In the genomic region with DNA sequence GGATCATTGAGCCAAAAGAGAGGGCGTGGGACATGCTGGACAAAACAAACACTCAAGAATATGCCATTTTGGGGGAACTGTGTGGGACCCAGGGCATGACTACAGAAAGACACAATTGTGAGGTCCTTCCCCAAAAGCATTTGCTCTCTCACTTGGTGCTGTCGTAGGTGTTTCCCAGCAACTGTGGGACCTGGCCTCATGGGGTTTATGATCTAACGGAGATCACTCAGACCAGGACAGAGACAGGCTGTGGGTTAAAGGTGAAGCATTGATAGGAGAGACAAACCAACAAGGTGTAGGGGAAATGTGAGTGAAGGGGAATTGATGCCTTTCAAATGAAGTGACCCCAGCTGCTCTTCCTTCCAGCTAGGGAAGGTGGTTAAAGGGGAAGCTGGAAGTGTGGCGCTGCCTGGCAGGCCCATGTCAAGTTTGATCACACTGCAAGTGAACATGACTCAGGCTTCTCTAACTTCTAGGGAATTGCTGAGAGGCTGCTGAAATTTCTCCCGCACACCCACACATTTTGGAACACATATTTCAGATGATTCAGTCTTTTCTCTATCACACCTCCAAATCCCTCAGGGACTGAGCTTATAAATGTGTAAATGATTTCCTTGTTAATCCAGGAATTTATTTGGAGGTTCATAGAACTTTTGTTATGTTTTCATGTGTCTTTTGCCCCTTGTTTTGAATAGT, we compare ENCODE assay signal across 16 cellular contexts. TPM values are rescaled to one million over a fixed set of nuclear protein-coding genes. Genes with fewer than 3 reads are reported as not detected.
DNase-seq lines count a peak whose midpoint lies in the region; ATAC-seq and TF ChIP-seq lines count a peak whose summit lies in the region.
"Had no signal": no experiment of that assay in that cellular context is flagged by ENCODE, and none has a peak within 500 bp of the region (broad histone marks: within the 10 kb centered on the region; RNA-seq: fewer than 3 reads in every experiment).

No MANE protein-coding gene starts in this region.

- no peaks in the 10 kb centered on the region for H3K27me3 ChIP-seq in GM23248 (replicated peaks; ENCODE audit: insufficient read depth)
- no peaks in the 10 kb centered on the region for H3K27me3 ChIP-seq in lung (ENCODE audit: control insufficient read depth, insufficient read depth)
- H3K27me3 ChIP-seq in effector memory CD4-positive, alpha-beta T cell (replicated peaks; ENCODE audit: control insufficient read depth, insufficient read depth, low read length, poor library complexity, severe bottlenecking) = no peaks in the 10 kb centered on the region
- no peaks in the 10 kb centered on the region for H3K27me3 ChIP-seq in transverse colon
- H3K27me3 ChIP-seq: heart left ventricle, ovary had no signal

- intact Hi-C loops in transverse colon (cut with DNase I; ENCODE audit: low total_unique reads) = no loop called here

- in situ Hi-C loops in GM23248 (cut with MboI) = no loop called here
- in situ Hi-C loops in astrocyte of the spinal cord (cut with HindIII; ENCODE audit: low sequenced_read_pairs) = no loop called here
- in situ Hi-C loops in transverse colon (cut with MboI; ENCODE audit: low pct_ligation_motif_present in 1 of 4, low pct_unique_long_range_greater_than_20kb in 1 of 4, low sequenced_read_pairs in 3 of 4) = no loop called here

- peaks cover 7% of the 10 kb centered on the region; the same call in 1 of the 2 replicates for H3F3A ChIP-seq in GM23248 (ENCODE audit: insufficient read depth)

- DNase-seq in AG09309 (ENCODE audit: low read depth) = peak; percentile 11
- DNase-seq in GM23248 = peak; percentile 93
- DNase-seq in astrocyte of the spinal cord (ENCODE audit: low read depth, low spot score) = peak; percentile 9
- no peak for DNase-seq in lung (ENCODE audit: low spot score)
- no peak for DNase-seq in effector memory CD4-positive, alpha-beta T cell
- no peak for DNase-seq in transverse colon
- DNase-seq: activated CD8-positive, alpha-beta T cell treated with anti-CD3 and anti-CD28 coated beads, Interleukin-2, amount 10 ng/mL, durations not matched to agents 7 days and 5 days; activated naive CD4-positive, alpha-beta T cell treated with anti-CD3 and anti-CD28 coated beads, Interleukin-2, amount 10 ng/mL, durations not matched to agents 7 days and 5 days; effector CD4-positive, alpha-beta T cell; heart left ventricle; ovary; T-helper 2 cell had no signal

- H4K20me1 ChIP-seq in GM23248 (ENCODE audit: insufficient read depth) = no peaks in the 10 kb centered on the region

- H3K79me2 ChIP-seq in GM23248 (ENCODE audit: insufficient read depth) = no peaks in the 10 kb centered on the region

- ATAC-seq in lung (ENCODE audit: insufficient read depth, low FRiP score) (peak; percentile 64), GM21737 (IDR thresholded peaks at IDR 0.05; ENCODE audit: unreplicated experiment) (no peak), GM19324 (IDR thresholded peaks at IDR 0.05; ENCODE audit: low FRiP score, unreplicated experiment) (no peak)
- ATAC-seq: activated CD8-positive, alpha-beta T cell treated with anti-CD3 and anti-CD28 coated beads, Interleukin-2, amount 10 ng/mL, durations not matched to agents 7 days and 5 days; left lobe of liver had no signal

- TF ChIP-seq EP300 in transverse colon (IDR thresholded peaks at IDR 0.05; ENCODE audit: low read depth) = no peak

- H3K4me2 ChIP-seq in GM23248 (ENCODE audit: unreplicated experiment) = peak overlapping the region; percentile 38

- 49 to 69% methylated on average over 4 to 5 of the region's 5 CpGs for WGBS in GM23248 (ENCODE audit: low coverage in 1 of 2, low lambda C conversion rate in 2 of 2, missing lambda C conversion rate in 2 of 2), 2 experiments
- 73 to 74% methylated on average over 5 of the region's 5 CpGs for WGBS in lung, 2 donors
- WGBS in transverse colon (ENCODE audit: low coverage in 1 of 2), 2 donors = 67 to 73% methylated on average over 3 to 5 of the region's 5 CpGs

- H3K9me3 ChIP-seq in GM23248 (ENCODE audit: low read depth) (no peaks in the 10 kb centered on the region), lung (ENCODE audit: control insufficient read depth in 2 of 2, insufficient read depth in 1 of 2, low read length in 1 of 2) (no peaks in the 10 kb centered on the region), transverse colon (no peaks in the 10 kb centered on the region)
- no peaks in the 10 kb centered on the region for H3K9me3 ChIP-seq in effector memory CD4-positive, alpha-beta T cell (ENCODE audit: control insufficient read depth, low read length)
- H3K9me3 ChIP-seq: ovary had no signal

- H3K4me1 ChIP-seq in GM23248 (ENCODE audit: insufficient read depth) (peaks cover 18% of the 10 kb centered on the region), lung (ENCODE audit: control insufficient read depth in 2 of 2, insufficient read depth in 2 of 2, low read length in 2 of 2) (no peaks in the 10 kb centered on the region), transverse colon (peaks cover 0 to 4% (median 0%) of the 10 kb centered on the region in 4 donors)
- peaks cover 26% of the 10 kb centered on the region for H3K4me1 ChIP-seq in effector memory CD4-positive, alpha-beta T cell (ENCODE audit: control insufficient read depth, insufficient read depth, low read length, poor library complexity, severe bottlenecking)

- no peak for TF ChIP-seq CTCF in AG09309 (IDR thresholded peaks at IDR 0.05; ENCODE audit: control insufficient read depth, insufficient read depth, low read depth, low read length, missing control alignments)
- TF ChIP-seq CTCF in astrocyte of the spinal cord (IDR thresholded peaks at IDR 0.05; ENCODE audit: low read depth, low read length) = no peak
- TF ChIP-seq CTCF in lung (IDR thresholded peaks at IDR 0.05; ENCODE audit: control extremely low read depth, extremely low read depth) = no peak
- TF ChIP-seq CTCF in transverse colon (IDR thresholded peaks at IDR 0.05) = no peak

- no peaks in the 10 kb centered on the region for H3K9me2 ChIP-seq in GM23248 (ENCODE audit: insufficient read depth)

- no peak for TF ChIP-seq POLR2A in transverse colon (IDR thresholded peaks at IDR 0.05)

- H3K36me3 ChIP-seq in GM23248 (ENCODE audit: low read depth) = no peaks in the 10 kb centered on the region
- peaks cover 0 to 10% of the 10 kb centered on the region in 2 donors for H3K36me3 ChIP-seq in lung (ENCODE audit: control insufficient read depth in 2 of 2, insufficient read depth in 2 of 2, low read length in 2 of 2)
- peaks cover 31% of the 10 kb centered on the region for H3K36me3 ChIP-seq in effector memory CD4-positive, alpha-beta T cell (ENCODE audit: control insufficient read depth, insufficient read depth, low read length)
- H3K36me3 ChIP-seq in transverse colon = peaks cover 0 to 15% (median 5%) of the 10 kb centered on the region in 4 donors
- H3K36me3 ChIP-seq: ovary had no signal

- H3K27ac ChIP-seq in GM23248 = peak overlapping the region; percentile 34; the same call in 1 of the 2 replicates
- H3K27ac ChIP-seq in lung (ENCODE audit: low read depth in 1 of 2, low read length in 1 of 2) = no peak overlapping the region
- no peak overlapping the region for H3K27ac ChIP-seq in effector memory CD4-positive, alpha-beta T cell (ENCODE audit: insufficient read depth, low read length, poor library complexity, severe bottlenecking)
- H3K27ac ChIP-seq in transverse colon = no peak overlapping the region
- H3K27ac ChIP-seq: C4-2B, heart left ventricle, ovary had no signal

- H3K4me3 ChIP-seq in AG09309 (ENCODE audit: control insufficient read depth, low read depth, low read length) = no peak overlapping the region
- H3K4me3 ChIP-seq in GM23248 = no peak overlapping the region
- no peak overlapping the region for H3K4me3 ChIP-seq in astrocyte of the spinal cord (ENCODE audit: low read depth, low read length)
- no peak overlapping the region for H3K4me3 ChIP-seq in lung
- H3K4me3 ChIP-seq in effector memory CD4-positive, alpha-beta T cell (ENCODE audit: insufficient read depth, low read depth, low read length, poor library complexity, severe bottlenecking) = no peak overlapping the region
- no peak overlapping the region for H3K4me3 ChIP-seq in transverse colon
- H3K4me3 ChIP-seq: heart left ventricle, ovary had no signal

- H2AFZ ChIP-seq in GM23248 = no peak overlapping the region

- H3K9ac ChIP-seq in GM23248 = no peak overlapping the region

RNA-seq across cellular contexts. Expression of a gene that starts 30.2 kb away (rescaled TPM):
- total RNA-seq in GM23248 (2014; rRNA removed; shearing (Covaris generic)) = 7.7 and 9.9 TPM in 2 replicates
- 5.7 and 6.3 TPM in 2 replicates for polyA plus RNA-seq in GM23248 (2016; fragmentation: Nextera tagmentation; extraction: Ambion mirVana)
- total RNA-seq in lung = 10 to 100 TPM in 1 of 2 donors, 1 to 10 TPM in 1; 8.6 to 25.9 TPM
- 1 to 10 TPM; 4.3 to 4.4 TPM for polyA plus RNA-seq in lung
- total RNA-seq in transverse colon = 10 to 100 TPM; 10.5 to 30.5 (median 17.0) TPM

Comparison
In these comparisons a context has a peak if more than half of its experiments do, and no peak if none do; other contexts are left out.
1. DNase-seq: peak in AG09309 (single experiment), GM23248 (single experiment) and astrocyte of the spinal cord (single experiment); none in lung (single experiment), effector memory CD4-positive, alpha-beta T cell (0 of 3) and transverse colon (single experiment).